8 cellular contexts compared by ENCODE assay signal in genomic region chr2:223944704-223945531, GRCh38. TPM values are rescaled to one million over a fixed set of nuclear protein-coding genes. Genes with fewer than 3 reads are reported as not detected.
A peak's percentile ranks its signal among the peaks of the same experiment; 100 is the strongest.
DNase-seq lines count a peak whose midpoint lies in the region; ATAC-seq and TF ChIP-seq lines count a peak whose summit lies in the region.

Gene WDFY1 (minus strand): TSS chr2:223945335. CDS start chr2:223945284, 51 bp downstream.

- H3K36me3 ChIP-seq in NT2/D1 (ENCODE audit: insufficient read depth, insufficient read length, low read length): no peaks in the 10 kb centered on the region
- H3K36me3 ChIP-seq in endocrine pancreas (ENCODE audit: control insufficient read depth, insufficient read depth, low read length): no peaks in the 10 kb centered on the region

- no peaks in the 10 kb centered on the region for H3K27me3 Mint-ChIP-seq in activated CD8-positive, alpha-beta memory T cell treated with anti-CD3 and anti-CD28 coated beads, Interleukin-2, amount 10 ng/mL, durations not matched to agents 7 days and 5 days

- H3K27me3 ChIP-seq in NT2/D1 (ENCODE audit: insufficient read depth, insufficient read length) (peaks cover 9% of the 10 kb centered on the region), endocrine pancreas (ENCODE audit: control insufficient read depth, insufficient read depth, low read length) (no peaks in the 10 kb centered on the region)

- peaks cover 54% of the 10 kb centered on the region for H3K4me1 Mint-ChIP-seq in activated CD8-positive, alpha-beta memory T cell treated with anti-CD3 and anti-CD28 coated beads, Interleukin-2, amount 10 ng/mL, durations not matched to agents 7 days and 5 days

- H3K4me3 Mint-ChIP-seq in activated CD8-positive, alpha-beta memory T cell treated with anti-CD3 and anti-CD28 coated beads, Interleukin-2, amount 10 ng/mL, durations not matched to agents 7 days and 5 days: peak within 1 kb of the TSS; percentile 94

- no peaks in the 10 kb centered on the region for H3K4me1 ChIP-seq in NT2/D1 (ENCODE audit: insufficient read depth, insufficient read length)
- H3K4me1 ChIP-seq in endocrine pancreas (ENCODE audit: control insufficient read depth, insufficient read depth, low read length): no peaks in the 10 kb centered on the region

- H3K4me3 ChIP-seq in NT2/D1 (ENCODE audit: insufficient read length, low read depth) (peak within 1 kb of the TSS; percentile 94), endocrine pancreas (ENCODE audit: control insufficient read depth, insufficient read depth, low read length) (peak within 1 kb of the TSS; percentile 81)

- peak within 1 kb of the TSS; percentile 90 for H3K27ac Mint-ChIP-seq in activated CD8-positive, alpha-beta memory T cell treated with anti-CD3 and anti-CD28 coated beads, Interleukin-2, amount 10 ng/mL, durations not matched to agents 7 days and 5 days

- ATAC-seq in activated CD8-positive, alpha-beta memory T cell treated with anti-CD3 and anti-CD28 coated beads, Interleukin-2, amount 10 ng/mL, durations not matched to agents 7 days and 5 days: peak; percentile 82

- H3K9me3 ChIP-seq in NT2/D1 (ENCODE audit: insufficient read depth, low read length) (no peaks in the 10 kb centered on the region), endocrine pancreas (ENCODE audit: control insufficient read depth, low read length) (no peaks in the 10 kb centered on the region)

- CTCF ChIA-PET in activated CD8-positive, alpha-beta memory T cell treated with anti-CD3 and anti-CD28 coated beads, Interleukin-2, amount 10 ng/mL, durations not matched to agents 7 days and 5 days (lab: Charles Lee): interaction anchor here (0.6 to 2.2 kb wide), 7 partner anchors 9 to 184 kb away, joined by 3 to 10 read pairs (median 3); partner anchors contain the start of gene MRPL44

- H3K36me3 Mint-ChIP-seq in activated CD8-positive, alpha-beta memory T cell treated with anti-CD3 and anti-CD28 coated beads, Interleukin-2, amount 10 ng/mL, durations not matched to agents 7 days and 5 days: peaks cover 18% of the 10 kb centered on the region

- peaks cover 2% of the 10 kb centered on the region for H3K9me3 Mint-ChIP-seq in activated CD8-positive, alpha-beta memory T cell treated with anti-CD3 and anti-CD28 coated beads, Interleukin-2, amount 10 ng/mL, durations not matched to agents 7 days and 5 days (ENCODE audit: low read depth)

- no peak for TF ChIP-seq CTCF in GM20000 (IDR thresholded peaks at IDR 0.05; ENCODE audit: extremely low read depth, missing control alignments)

- DNase-seq in COR-L47 (lab: John Stamatoyannopoulos, UW) (peak; percentile 84), GM20000 (ENCODE audit: low spot score) (peak; percentile 95), HS-5 (ENCODE audit: low read depth) (peak; percentile 43), NT2/D1 (ENCODE audit: low read depth, low spot score) (peak; percentile 79), mesenteric fat pad (ENCODE audit: low spot score) (peak; percentile 93)
- DNase-seq in activated CD8-positive, alpha-beta memory T cell treated with anti-CD3 and anti-CD28 coated beads, Interleukin-2, amount 10 ng/mL, durations not matched to agents 7 days and 5 days: peak; percentile 90
- DNase-seq in stimulated activated CD8-positive, alpha-beta memory T cell treated with anti-CD3 and anti-CD28 coated beads, Interleukin-15, amount 100 ng/mL, for 1 hour (ENCODE audit: low read depth): peak; percentile 53

- H3K9ac ChIP-seq in NT2/D1 (ENCODE audit: insufficient read length, low read depth) (peak within 1 kb of the TSS; percentile 99), endocrine pancreas (ENCODE audit: control insufficient read depth, insufficient read depth, low read length) (peak within 1 kb of the TSS; percentile 92)

RNA-seq across cellular contexts. Expression of gene WDFY1, which starts in this region (rescaled TPM):
- total RNA-seq in activated CD8-positive, alpha-beta memory T cell treated with anti-CD3 and anti-CD28 coated beads, Interleukin-2, amount 10 ng/mL, durations not matched to agents 7 days and 5 days: 10 to 100 TPM; 29.2 to 55.0 TPM
- 41.7 TPM for total RNA-seq in mesenteric fat pad

Comparison
In these comparisons a context has a peak if more than half of its experiments do, and no peak if none do; other contexts are left out.
1. Peak in every context shown above with its lines: DNase-seq, ATAC-seq and H3K4me3 ChIP-seq.
2. DNase-seq: peak in every context shown above with its lines; median percentile 95 in GM20000; 93 in mesenteric fat pad; 90 in activated CD8-positive, alpha-beta memory T cell treated with anti-CD3 and anti-CD28 coated beads, Interleukin-2, amount 10 ng/mL, durations not matched to agents 7 days and 5 days; 84 in COR-L47; 79 in NT2/D1; 53 in stimulated activated CD8-positive, alpha-beta memory T cell treated with anti-CD3 and anti-CD28 coated beads, Interleukin-15, amount 100 ng/mL, for 1 hour; 43 in HS-5.